In the genomic region with DNA sequence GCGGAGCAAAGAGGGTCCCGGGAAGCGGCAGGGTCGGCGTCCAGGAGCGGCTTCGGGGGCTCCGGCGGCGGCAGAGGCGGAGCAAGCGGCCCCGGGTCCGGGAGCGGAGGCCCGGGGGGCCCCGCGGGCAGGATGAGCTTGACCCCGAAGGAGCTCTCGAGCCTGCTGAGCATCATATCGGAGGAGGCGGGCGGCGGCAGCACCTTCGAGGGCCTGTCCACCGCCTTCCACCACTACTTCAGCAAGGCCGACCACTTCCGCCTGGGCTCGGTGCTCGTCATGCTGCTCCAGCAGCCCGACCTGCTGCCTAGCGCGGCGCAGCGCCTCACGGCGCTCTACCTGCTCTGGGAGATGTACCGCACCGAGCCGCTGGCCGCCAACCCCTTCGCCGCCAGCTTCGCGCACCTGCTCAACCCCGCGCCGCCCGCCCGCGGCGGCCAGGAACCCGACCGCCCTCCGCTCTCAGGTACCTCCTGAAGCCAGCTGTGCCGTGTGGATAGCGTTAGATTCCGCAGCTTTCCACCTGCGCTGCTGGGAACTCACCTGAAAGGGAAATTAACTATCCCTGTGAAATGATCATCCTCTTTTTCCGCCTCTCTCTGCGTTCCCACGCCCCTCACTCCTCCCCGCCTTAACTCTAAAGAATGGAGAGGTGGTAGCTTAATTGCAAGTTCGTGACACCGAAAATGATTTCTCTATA, we compare ENCODE assay signal across 1 cellular context.
TF ChIP-seq lines count a peak whose summit lies in the region.

No MANE protein-coding gene starts in this region.

TF ChIP-seq in HepG2, 621 proteins besides CTCF, POLR2A, EP300 and RAD21 (continued from another document):
- TF ChIP-seq ELF4 (CRISPR knock-in tag; IDR thresholded peaks at IDR 0.05; ENCODE audit: borderline replicate concordance) (no peak), AGO2 (optimal IDR thresholded peaks at IDR 0.05; ENCODE audit: low read depth, low read length) (peak; percentile 87), SRSF9 (IDR thresholded peaks at IDR 0.05; ENCODE audit: borderline replicate concordance, insufficient read depth, low read depth, low read length, poor library complexity, severe bottlenecking) (no peak), RFX1 (IDR thresholded peaks at IDR 0.05) (no peak), PAX8 (CRISPR knock-in tag; IDR thresholded peaks at IDR 0.05; ENCODE audit: borderline replicate concordance) (no peak), MED1 (CRISPR knock-in tag; IDR thresholded peaks at IDR 0.05) (0 out of 2 replicates have a peak, but pooled peaks have one; percentile 7), ZSCAN31 (CRISPR knock-in tag; IDR thresholded peaks at IDR 0.05; ENCODE audit: low read depth) (no peak; the same call in 1 of the 2 replicates), ZNF878 (CRISPR knock-in tag; IDR thresholded peaks at IDR 0.05) (no peak), PHF5A (CRISPR knock-in tag; IDR thresholded peaks at IDR 0.05; ENCODE audit: low read depth, unreplicated experiment) (no peak), DNMT3B (CRISPR knock-in tag; conservative IDR thresholded peaks at IDR 0.05) (no peak; the same call in 1 of the 2 replicates), ZNF432 (CRISPR knock-in tag; IDR thresholded peaks at IDR 0.05; ENCODE audit: borderline replicate concordance) (no peak), HNRNPH1 (optimal IDR thresholded peaks at IDR 0.05; ENCODE audit: low read depth, low read length) (no peak)
- TF ChIP-seq, protein P1, sequence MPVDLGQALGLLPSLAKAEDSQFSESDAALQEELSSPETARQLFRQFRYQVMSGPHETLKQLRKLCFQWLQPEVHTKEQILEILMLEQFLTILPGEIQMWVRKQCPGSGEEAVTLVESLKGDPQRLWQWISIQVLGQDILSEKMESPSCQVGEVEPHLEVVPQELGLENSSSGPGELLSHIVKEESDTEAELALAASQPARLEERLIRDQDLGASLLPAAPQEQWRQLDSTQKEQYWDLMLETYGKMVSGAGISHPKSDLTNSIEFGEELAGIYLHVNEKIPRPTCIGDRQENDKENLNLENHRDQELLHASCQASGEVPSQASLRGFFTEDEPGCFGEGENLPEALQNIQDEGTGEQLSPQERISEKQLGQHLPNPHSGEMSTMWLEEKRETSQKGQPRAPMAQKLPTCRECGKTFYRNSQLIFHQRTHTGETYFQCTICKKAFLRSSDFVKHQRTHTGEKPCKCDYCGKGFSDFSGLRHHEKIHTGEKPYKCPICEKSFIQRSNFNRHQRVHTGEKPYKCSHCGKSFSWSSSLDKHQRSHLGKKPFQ (CRISPR knock-in tag; IDR thresholded peaks at IDR 0.05; ENCODE audit: insufficient replicate concordance) = peak; percentile 29
- TF ChIP-seq, protein P2, sequence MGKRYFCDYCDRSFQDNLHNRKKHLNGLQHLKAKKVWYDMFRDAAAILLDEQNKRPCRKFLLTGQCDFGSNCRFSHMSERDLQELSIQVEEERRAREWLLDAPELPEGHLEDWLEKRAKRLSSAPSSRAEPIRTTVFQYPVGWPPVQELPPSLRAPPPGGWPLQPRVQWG (CRISPR knock-in tag; IDR thresholded peaks at IDR 0.05; ENCODE audit: borderline replicate concordance, low read depth) = no peak
- TF ChIP-seq, protein P3, sequence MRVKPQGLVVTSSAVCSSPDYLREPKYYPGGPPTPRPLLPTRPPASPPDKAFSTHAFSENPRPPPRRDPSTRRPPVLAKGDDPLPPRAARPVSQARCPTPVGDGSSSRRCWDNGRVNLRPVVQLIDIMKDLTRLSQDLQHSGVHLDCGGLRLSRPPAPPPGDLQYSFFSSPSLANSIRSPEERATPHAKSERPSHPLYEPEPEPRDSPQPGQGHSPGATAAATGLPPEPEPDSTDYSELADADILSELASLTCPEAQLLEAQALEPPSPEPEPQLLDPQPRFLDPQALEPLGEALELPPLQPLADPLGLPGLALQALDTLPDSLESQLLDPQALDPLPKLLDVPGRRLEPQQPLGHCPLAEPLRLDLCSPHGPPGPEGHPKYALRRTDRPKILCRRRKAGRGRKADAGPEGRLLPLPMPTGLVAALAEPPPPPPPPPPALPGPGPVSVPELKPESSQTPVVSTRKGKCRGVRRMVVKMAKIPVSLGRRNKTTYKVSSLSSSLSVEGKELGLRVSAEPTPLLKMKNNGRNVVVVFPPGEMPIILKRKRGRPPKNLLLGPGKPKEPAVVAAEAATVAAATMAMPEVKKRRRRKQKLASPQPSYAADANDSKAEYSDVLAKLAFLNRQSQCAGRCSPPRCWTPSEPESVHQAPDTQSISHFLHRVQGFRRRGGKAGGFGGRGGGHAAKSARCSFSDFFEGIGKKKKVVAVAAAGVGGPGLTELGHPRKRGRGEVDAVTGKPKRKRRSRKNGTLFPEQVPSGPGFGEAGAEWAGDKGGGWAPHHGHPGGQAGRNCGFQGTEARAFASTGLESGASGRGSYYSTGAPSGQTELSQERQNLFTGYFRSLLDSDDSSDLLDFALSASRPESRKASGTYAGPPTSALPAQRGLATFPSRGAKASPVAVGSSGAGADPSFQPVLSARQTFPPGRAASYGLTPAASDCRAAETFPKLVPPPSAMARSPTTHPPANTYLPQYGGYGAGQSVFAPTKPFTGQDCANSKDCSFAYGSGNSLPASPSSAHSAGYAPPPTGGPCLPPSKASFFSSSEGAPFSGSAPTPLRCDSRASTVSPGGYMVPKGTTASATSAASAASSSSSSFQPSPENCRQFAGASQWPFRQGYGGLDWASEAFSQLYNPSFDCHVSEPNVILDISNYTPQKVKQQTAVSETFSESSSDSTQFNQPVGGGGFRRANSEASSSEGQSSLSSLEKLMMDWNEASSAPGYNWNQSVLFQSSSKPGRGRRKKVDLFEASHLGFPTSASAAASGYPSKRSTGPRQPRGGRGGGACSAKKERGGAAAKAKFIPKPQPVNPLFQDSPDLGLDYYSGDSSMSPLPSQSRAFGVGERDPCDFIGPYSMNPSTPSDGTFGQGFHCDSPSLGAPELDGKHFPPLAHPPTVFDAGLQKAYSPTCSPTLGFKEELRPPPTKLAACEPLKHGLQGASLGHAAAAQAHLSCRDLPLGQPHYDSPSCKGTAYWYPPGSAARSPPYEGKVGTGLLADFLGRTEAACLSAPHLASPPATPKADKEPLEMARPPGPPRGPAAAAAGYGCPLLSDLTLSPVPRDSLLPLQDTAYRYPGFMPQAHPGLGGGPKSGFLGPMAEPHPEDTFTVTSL (CRISPR knock-in tag; IDR thresholded peaks at IDR 0.05; ENCODE audit: borderline replicate concordance) = no peak
